ENCODE assay signal across 9 cellular contexts in genomic region chr10:3835770-3836169, GRCh38. TPM values are rescaled to one million over a fixed set of nuclear protein-coding genes. Genes with fewer than 3 reads are reported as not detected.
A peak's percentile ranks its signal among the peaks of the same experiment; 100 is the strongest.
DNase-seq lines count a peak whose midpoint lies in the region; ATAC-seq, FAIRE-seq and TF ChIP-seq lines count a peak whose summit lies in the region.
"Had no signal": no experiment of that assay in that cellular context is flagged by ENCODE, and none has a peak within 500 bp of the region (broad histone marks: within the 10 kb centered on the region; RNA-seq: fewer than 3 reads in every experiment).

No MANE protein-coding gene starts in this region.

- H3K27me3 Mint-ChIP-seq in activated naive CD8-positive, alpha-beta T cell treated with anti-CD3 and anti-CD28 coated beads, Interleukin-2, amount 50 U/mL, for 24 hours: no peaks in the 10 kb centered on the region
- no peaks in the 10 kb centered on the region for H3K27me3 Mint-ChIP-seq in natural killer cell (ENCODE audit: low read depth in 2 of 2)

- no peaks in the 10 kb centered on the region for H3K9me3 Mint-ChIP-seq in activated naive CD8-positive, alpha-beta T cell treated with anti-CD3 and anti-CD28 coated beads, Interleukin-2, amount 50 U/mL, for 24 hours
- no peaks in the 10 kb centered on the region for H3K9me3 Mint-ChIP-seq in natural killer cell

- H3K27ac ChIP-seq in tibial artery: no peak overlapping the region

- H3K36me3 ChIP-seq in tibial artery: no peaks in the 10 kb centered on the region
- H3K36me3 ChIP-seq: esophagus squamous epithelium had no signal

- TF ChIP-seq CTCF in natural killer cell (IDR thresholded peaks at IDR 0.05) (no peak), tibial artery (IDR thresholded peaks at IDR 0.05) (no peak)

- H3K4me1 Mint-ChIP-seq in activated naive CD8-positive, alpha-beta T cell treated with anti-CD3 and anti-CD28 coated beads, Interleukin-2, amount 50 U/mL, for 24 hours: peaks cover 49% of the 10 kb centered on the region
- peaks cover 7 to 19% of the 10 kb centered on the region in 2 donors for H3K4me1 Mint-ChIP-seq in natural killer cell

- H3K36me3 Mint-ChIP-seq in activated naive CD8-positive, alpha-beta T cell treated with anti-CD3 and anti-CD28 coated beads, Interleukin-2, amount 50 U/mL, for 24 hours (ENCODE audit: low read depth): no peaks in the 10 kb centered on the region
- H3K36me3 Mint-ChIP-seq in natural killer cell: no peaks in the 10 kb centered on the region

- no peak overlapping the region for H3K4me3 ChIP-seq in tibial artery
- H3K4me3 ChIP-seq: esophagus squamous epithelium had no signal

- H3K9me3 ChIP-seq in tibial artery: no peaks in the 10 kb centered on the region
- H3K9me3 ChIP-seq: esophagus squamous epithelium had no signal

- ATAC-seq in HG02759 (IDR thresholded peaks at IDR 0.05; ENCODE audit: unreplicated experiment): peak; percentile 55
- ATAC-seq in activated naive CD8-positive, alpha-beta T cell treated with anti-CD3 and anti-CD28 coated beads, Interleukin-2, amount 50 U/mL, for 24 hours: peak; percentile 65
- ATAC-seq in natural killer cell: peak in 2 of 3 donors; percentile 12 to 53
- ATAC-seq in HG03460 (IDR thresholded peaks at IDR 0.05; ENCODE audit: unreplicated experiment): no peak

- H3K4me3 Mint-ChIP-seq in activated naive CD8-positive, alpha-beta T cell treated with anti-CD3 and anti-CD28 coated beads, Interleukin-2, amount 50 U/mL, for 24 hours: peak overlapping the region; percentile 21
- no peak overlapping the region for H3K4me3 Mint-ChIP-seq in natural killer cell

- H3K4me1 ChIP-seq in tibial artery: peaks cover 0 to 10% (median 1%) of the 10 kb centered on the region in 4 donors

- H3K27ac Mint-ChIP-seq in activated naive CD8-positive, alpha-beta T cell treated with anti-CD3 and anti-CD28 coated beads, Interleukin-2, amount 50 U/mL, for 24 hours: peak overlapping the region; percentile 83
- H3K27ac Mint-ChIP-seq in natural killer cell: peak overlapping the region in 1 of 2 donors; percentile 5

- H3K27me3 ChIP-seq in tibial artery: no peaks in the 10 kb centered on the region
- H3K27me3 ChIP-seq: esophagus squamous epithelium had no signal

- peak; percentile 83 for FAIRE-seq in GM18507 (lab: Jason Lieb, UNC)

- DNase-seq in GM18507 (ENCODE audit: extremely low spot score, insufficient read length, low read depth) (no peak), natural killer cell (no peak), NCI-H2196 treated with DMSO at 0.1 percent for 48 hours (lab: John Stamatoyannopoulos, UW; ENCODE audit: unreplicated experiment) (no peak), NCI-H446 treated with DMSO at 0.1 percent for 48 hours (lab: John Stamatoyannopoulos, UW) (no peak), tibial artery (no peak)
- DNase-seq in activated naive CD8-positive, alpha-beta T cell treated with anti-CD3 and anti-CD28 coated beads, Interleukin-2, amount 50 U/mL, for 24 hours: no peak
- DNase-seq: esophagus squamous epithelium had no signal

- intact Hi-C loops in natural killer cell (cut with micrococcal nuclease): no loop called here
- intact Hi-C loops in tibial artery (cut with DNase I; ENCODE audit: low total_unique reads): no loop called here

RNA-seq across cellular contexts. Expression of gene KLF6, which starts 50.8 kb away (rescaled TPM):
- 1,000 to 10,000 TPM; 1,044 to 1,768 (median 1,056) TPM for total RNA-seq in natural killer cell
